Comparison of ENCODE assay signal across 20 cellular contexts in the genomic region with DNA sequence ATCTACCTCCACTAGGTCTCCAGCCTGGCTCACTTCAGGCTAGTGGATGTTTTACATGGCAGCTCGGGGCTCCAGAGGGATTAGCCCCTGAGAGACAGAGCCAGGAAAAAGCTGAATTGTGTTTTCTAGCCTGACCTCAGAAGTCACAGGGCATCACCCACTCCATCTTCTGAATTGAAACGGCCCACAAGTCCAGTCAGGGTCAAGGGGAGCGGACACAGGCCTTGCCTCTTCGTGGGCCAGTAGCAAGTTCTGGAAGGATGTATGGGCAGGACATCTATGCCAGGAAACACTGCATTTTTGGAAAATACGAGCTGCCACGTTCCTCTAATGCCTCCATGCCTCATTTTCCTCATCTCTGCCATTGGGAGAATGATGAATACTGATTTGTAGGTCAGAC. TPM values are rescaled to one million over a fixed set of nuclear protein-coding genes. Genes with fewer than 3 reads are reported as not detected.
DNase-seq lines count a peak whose midpoint lies in the region; ATAC-seq and TF ChIP-seq lines count a peak whose summit lies in the region.
"Had no signal": no experiment of that assay in that cellular context is flagged by ENCODE, and none has a peak within 500 bp of the region (broad histone marks: within the 10 kb centered on the region; RNA-seq: fewer than 3 reads in every experiment).

No MANE protein-coding gene starts in this region.

- no peaks in the 10 kb centered on the region for H3K36me3 ChIP-seq in aorta (ENCODE audit: control insufficient read depth in 1 of 2, insufficient read depth in 2 of 2, low read length in 1 of 2)
- H3K36me3 ChIP-seq in MG63 = no peaks in the 10 kb centered on the region
- H3K36me3 ChIP-seq: BLaER1, SJCRH30 had no signal

- H3K27me3 Mint-ChIP-seq in activated naive CD8-positive, alpha-beta T cell treated with anti-CD3 and anti-CD28 coated beads, Interleukin-2, amount 10 ng/mL, durations not matched to agents 7 days and 5 days = peaks cover 16% of the 10 kb centered on the region
- H3K27me3 Mint-ChIP-seq in activated naive CD8-positive, alpha-beta T cell treated with anti-CD3 and anti-CD28 coated beads for 36 hours = no peaks in the 10 kb centered on the region
- H3K27me3 Mint-ChIP-seq in activated B cell treated with CpG ODN at 0.5 μM for 24 hours = peaks cover 9% of the 10 kb centered on the region

- no peak overlapping the region for H3K27ac ChIP-seq in aorta (ENCODE audit: low read depth in 1 of 2, low read length in 2 of 2)
- H3K27ac ChIP-seq: BLaER1, PC-9, SJCRH30 had no signal

- H3K9me3 ChIP-seq in aorta (ENCODE audit: control insufficient read depth, low read length) = peaks cover 4% of the 10 kb centered on the region
- no peaks in the 10 kb centered on the region; the same call in 1 of the 2 replicates for H3K9me3 ChIP-seq in MG63
- H3K9me3 ChIP-seq: SJCRH30 had no signal

- H3K4me1 ChIP-seq in aorta (ENCODE audit: control insufficient read depth in 1 of 2, insufficient read depth in 2 of 2, low read length in 2 of 2) = no peaks in the 10 kb centered on the region

- ATAC-seq in activated naive CD8-positive, alpha-beta T cell treated with anti-CD3 and anti-CD28 coated beads, Interleukin-2, amount 10 ng/mL, durations not matched to agents 7 days and 5 days (ENCODE audit: low read depth) = no peak
- ATAC-seq in activated B cell treated with CpG ODN at 0.5 μM for 24 hours (ENCODE audit: low read depth) (no peak), omental fat pad (ENCODE audit: low FRiP score) (no peak), aorta (ENCODE audit: low FRiP score) (no peak)

- intact Hi-C loops in activated B cell treated with CpG ODN at 0.5 μM for 24 hours (cut with micrococcal nuclease) (no loop called here), aorta (cut with DNase I) (no loop called here)

- no peaks in the 10 kb centered on the region for H3K36me3 Mint-ChIP-seq in activated naive CD8-positive, alpha-beta T cell treated with anti-CD3 and anti-CD28 coated beads, Interleukin-2, amount 10 ng/mL, durations not matched to agents 7 days and 5 days
- H3K36me3 Mint-ChIP-seq in activated naive CD8-positive, alpha-beta T cell treated with anti-CD3 and anti-CD28 coated beads for 36 hours = no peaks in the 10 kb centered on the region
- H3K36me3 Mint-ChIP-seq in activated B cell treated with CpG ODN at 0.5 μM for 24 hours (ENCODE audit: low read depth) = no peaks in the 10 kb centered on the region

- H3K27me3 ChIP-seq in aorta (ENCODE audit: control insufficient read depth in 1 of 2, insufficient read depth in 2 of 2, low read length in 1 of 2) = no peaks in the 10 kb centered on the region
- peaks cover 4% of the 10 kb centered on the region for H3K27me3 ChIP-seq in MG63
- H3K27me3 ChIP-seq: BLaER1 had no signal

- TF ChIP-seq CTCF in activated B cell treated with CpG ODN at 0.5 μM for 24 hours (IDR thresholded peaks at IDR 0.05) (no peak), omental fat pad (IDR thresholded peaks at IDR 0.05) (no peak)

- H3K9me3 Mint-ChIP-seq in activated naive CD8-positive, alpha-beta T cell treated with anti-CD3 and anti-CD28 coated beads, Interleukin-2, amount 10 ng/mL, durations not matched to agents 7 days and 5 days = no peaks in the 10 kb centered on the region
- peaks cover 5% of the 10 kb centered on the region for H3K9me3 Mint-ChIP-seq in activated naive CD8-positive, alpha-beta T cell treated with anti-CD3 and anti-CD28 coated beads for 36 hours
- H3K9me3 Mint-ChIP-seq in activated B cell treated with CpG ODN at 0.5 μM for 24 hours = no peaks in the 10 kb centered on the region

- peaks cover 7% of the 10 kb centered on the region for H3K4me1 Mint-ChIP-seq in activated naive CD8-positive, alpha-beta T cell treated with anti-CD3 and anti-CD28 coated beads, Interleukin-2, amount 10 ng/mL, durations not matched to agents 7 days and 5 days
- H3K4me1 Mint-ChIP-seq in activated naive CD8-positive, alpha-beta T cell treated with anti-CD3 and anti-CD28 coated beads for 36 hours = peaks cover 19% of the 10 kb centered on the region
- peaks cover 14% of the 10 kb centered on the region for H3K4me1 Mint-ChIP-seq in activated B cell treated with CpG ODN at 0.5 μM for 24 hours

- no peak overlapping the region for H3K4me3 ChIP-seq in aorta (ENCODE audit: low read length in 2 of 2)
- no peak overlapping the region for H3K4me3 ChIP-seq in MG63
- H3K4me3 ChIP-seq: BLaER1, PC-9, SJCRH30 had no signal

- 64 to 68% methylated on average over 6 of the region's 6 CpGs for WGBS in aorta, 2 donors

- CTCF ChIA-PET in activated B cell treated with CpG ODN at 0.5 μM for 24 hours (lab: Charles Lee) = no interaction called here

- H3K4me3 Mint-ChIP-seq in activated naive CD8-positive, alpha-beta T cell treated with anti-CD3 and anti-CD28 coated beads, Interleukin-2, amount 10 ng/mL, durations not matched to agents 7 days and 5 days = no peak overlapping the region
- no peak overlapping the region for H3K4me3 Mint-ChIP-seq in activated naive CD8-positive, alpha-beta T cell treated with anti-CD3 and anti-CD28 coated beads for 36 hours
- H3K4me3 Mint-ChIP-seq in activated B cell treated with CpG ODN at 0.5 μM for 24 hours = no peak overlapping the region
- H3K4me3 Mint-ChIP-seq: CD4-positive, alpha-beta memory T cell had no signal

- H3K27ac Mint-ChIP-seq in activated naive CD8-positive, alpha-beta T cell treated with anti-CD3 and anti-CD28 coated beads, Interleukin-2, amount 10 ng/mL, durations not matched to agents 7 days and 5 days = no peak overlapping the region
- no peak overlapping the region for H3K27ac Mint-ChIP-seq in activated naive CD8-positive, alpha-beta T cell treated with anti-CD3 and anti-CD28 coated beads for 36 hours
- no peak overlapping the region for H3K27ac Mint-ChIP-seq in activated B cell treated with CpG ODN at 0.5 μM for 24 hours

- POLR2A ChIA-PET in activated naive CD8-positive, alpha-beta T cell treated with anti-CD3 and anti-CD28 coated beads, Interleukin-2, amount 10 ng/mL, durations not matched to agents 7 days and 5 days (lab: Charles Lee) = no interaction called here
- POLR2A ChIA-PET in activated B cell treated with CpG ODN at 0.5 μM for 24 hours (lab: Charles Lee) = no interaction called here

- DNase-seq in activated naive CD8-positive, alpha-beta T cell treated with anti-CD3 and anti-CD28 coated beads, Interleukin-2, amount 10 ng/mL, durations not matched to agents 7 days and 5 days = peak; percentile 1
- no peak for DNase-seq in activated naive CD8-positive, alpha-beta T cell treated with anti-CD3 and anti-CD28 coated beads for 36 hours
- DNase-seq in activated B cell treated with CpG ODN at 0.5 μM for 24 hours (peak; percentile 4), omental fat pad (ENCODE audit: low spot score) (peak; percentile 7), aorta (peak; percentile 3 to 51), NCI-H2227 (lab: John Stamatoyannopoulos, UW; ENCODE audit: unreplicated experiment) (no peak), MG63 (no peak)
- DNase-seq: CD4-positive, alpha-beta memory T cell; DMS 273 treated with DMSO at 0.1 percent for 48 hours; DND-41; KG1; NCI-H1105; NCI-H146; NCI-H2029; NCI-H226; NCI-H510A treated with DMSO at 0.1 percent for 48 hours; NCI-H748 treated with DMSO at 0.1 percent for 48 hours; PC-9; SJCRH30 had no signal

RNA-seq across cellular contexts. Expression of a gene that starts 23.3 kb away (rescaled TPM):
- total RNA-seq in activated naive CD8-positive, alpha-beta T cell treated with anti-CD3 and anti-CD28 coated beads, Interleukin-2, amount 10 ng/mL, durations not matched to agents 7 days and 5 days = 1 to 10 TPM in 1 of 2 experiments, not detected in 1; 1.2 TPM
- total RNA-seq in activated naive CD8-positive, alpha-beta T cell treated with anti-CD3 and anti-CD28 coated beads for 36 hours = 1 to 10 TPM in 1 of 2 experiments, under 1 TPM in 1; 0.66 to 1.3 TPM
- total RNA-seq in activated B cell treated with CpG ODN at 0.5 μM for 24 hours = not detected in 2 replicates
- total RNA-seq in omental fat pad = 10 to 100 TPM in 3 of 4 donors, 1 to 10 TPM in 1; 1.1 to 26.8 (median 14.8) TPM
- total RNA-seq in aorta = 10 to 100 TPM in 1 of 2 donors, 1 to 10 TPM in 1; 7.0 to 15.0 TPM
- polyA plus RNA-seq in aorta = 1 to 10 TPM in 1 of 2 donors, not detected in 1; 3.6 TPM
- total RNA-seq in MG63 (2014; rRNA removed; shearing (Covaris generic); ENCODE audit: low replicate concordance) = 0.23 TPM in 1 of 2 replicates, not detected in the other
- total RNA-seq: PC-9, SJCRH30 had no signal

Comparison
In these comparisons a context has a peak if more than half of its experiments do, and no peak if none do; other contexts are left out.
1. DNase-seq: peak in activated naive CD8-positive, alpha-beta T cell treated with anti-CD3 and anti-CD28 coated beads, Interleukin-2, amount 10 ng/mL, durations not matched to agents 7 days and 5 days (single experiment), activated B cell treated with CpG ODN at 0.5 μM for 24 hours (single experiment), omental fat pad (single experiment) and aorta (2 of 2); none in activated naive CD8-positive, alpha-beta T cell treated with anti-CD3 and anti-CD28 coated beads for 36 hours (single experiment), NCI-H2227 (single experiment) and MG63 (single experiment).